In genomic region chrX:150486011-150486410, GRCh38 we compare ENCODE assay signal across 7 cellular contexts.
DNase-seq lines count a peak whose midpoint lies in the region; ATAC-seq, FAIRE-seq and TF ChIP-seq lines count a peak whose summit lies in the region.

No MANE protein-coding gene starts in this region.

- peak; percentile 29 for TF ChIP-seq CTCF in GM10266 (IDR thresholded peaks at IDR 0.05; ENCODE audit: control insufficient read depth, insufficient read depth, low read depth, missing control alignments)
- TF ChIP-seq CTCF in VCaP (conservative IDR thresholded peaks at IDR 0.05), result peak; percentile 79
- peak; percentile 52 for TF ChIP-seq CTCF in HepG2 (CRISPR knock-in tag; IDR thresholded peaks at IDR 0.05)

- no peak overlapping the region for H3K4me3 ChIP-seq in Jurkat, Clone E6-1 (ENCODE audit: low read length)
- no peak overlapping the region for H3K4me3 ChIP-seq in HepG2 (replicated peaks in 1 of 3; ENCODE audit: insufficient read depth in 1 of 3, low read depth in 2 of 3, low read length in 3 of 3)

- no peaks in the 10 kb centered on the region for H3K36me3 ChIP-seq in HepG2 (replicated peaks in 1 of 2; ENCODE audit: control insufficient read depth in 1 of 2, insufficient read depth in 2 of 2, low read length in 2 of 2)

- peak; percentile 77 for ATAC-seq in HepG2
- no peak for ATAC-seq in GM18870 (IDR thresholded peaks at IDR 0.05; ENCODE audit: unreplicated experiment)

- H3K79me2 ChIP-seq in HepG2 (ENCODE audit: insufficient read depth, low read length), result no peaks in the 10 kb centered on the region

- CTCF ChIA-PET in HepG2 (lab: Yijun Ruan, JAX; ENCODE audit: low intra/inter-chr PET ratio, low total read pairs), result interaction anchor here (0.8 kb wide), 1 partner anchor 523 kb away, joined by 4 read pairs; no protein-coding TSS in a partner anchor

- TF ChIP-seq EP300 in HepG2 (IDR thresholded peaks at IDR 0.05; ENCODE audit: low read depth in 2 of 2, low read length in 2 of 2) (no peak), HepG2 (CRISPR knock-in tag; IDR thresholded peaks at IDR 0.05; ENCODE audit: borderline replicate concordance) (no peak)

- H3K27me3 ChIP-seq in HepG2 (ENCODE audit: control insufficient read depth in 1 of 2, insufficient read depth in 2 of 2, low read length in 2 of 2), result no peaks in the 10 kb centered on the region

- H2AFZ ChIP-seq in HepG2 (ENCODE audit: low read length), result no peak overlapping the region

- H3K9ac ChIP-seq in HepG2 (ENCODE audit: insufficient read depth, low read depth, low read length), result no peak overlapping the region

- FAIRE-seq in HepG2 (lab: Jason Lieb, UNC), result peak; percentile 52

- no peak for TF ChIP-seq POLR2A in HepG2 (IDR thresholded peaks at IDR 0.05; ENCODE audit: insufficient read depth in 1 of 2, low read depth in 2 of 2, low read length in 2 of 2)

- BruUV-seq in HepG2 (replicated peaks; lab: Mats Ljungman, UMichigan), result no TSS peak

- in situ Hi-C loops in HepG2 (cut with HindIII; ENCODE audit: extremely low pct_ligation_motif_present, low pct_unique_long_range_greater_than_20kb), result loop anchor here (25.0 kb wide), 1 partner anchor 524 kb away; no protein-coding TSS in a partner anchor

- no peaks in the 10 kb centered on the region for H3K4me1 ChIP-seq in HepG2 (ENCODE audit: insufficient read depth, low read length)

- 43% methylated on average over 1 of the region's 3 CpGs for WGBS in HepG2 (ENCODE audit: low lambda C conversion rate)

- no peaks in the 10 kb centered on the region for H4K20me1 ChIP-seq in HepG2 (ENCODE audit: insufficient read depth, low read length)

- no peak overlapping the region for H3K27ac ChIP-seq in VCaP
- no peak overlapping the region for H3K27ac ChIP-seq in HepG2 (ENCODE audit: extremely low read length, insufficient read depth, low read length)

- POLR2A ChIA-PET in HepG2 (lab: Yijun Ruan, JAX), result no interaction called here

- TF ChIP-seq RAD21 in HepG2 (CRISPR knock-in tag; IDR thresholded peaks at IDR 0.05), result no peak

- H3K4me2 ChIP-seq in HepG2 (ENCODE audit: low read depth, low read length), result no peak overlapping the region

- no peaks in the 10 kb centered on the region for H3K9me3 ChIP-seq in HepG2 (ENCODE audit: low read length)

- DNase-seq in GM10266 (ENCODE audit: extremely low spot score), result no peak
- peak; percentile 32 for DNase-seq in Jurkat, Clone E6-1 (ENCODE audit: low read depth, low spot score)
- peak; percentile 38 for DNase-seq in central memory CD4-positive, alpha-beta T cell
- peak; percentile 20 for DNase-seq in HepG2 (ENCODE audit: low spot score)
- DNase-seq in stimulated activated CD8-positive, alpha-beta memory T cell treated with anti-CD3 and anti-CD28 coated beads, Interleukin-4, amount 100 ng/mL, for 48 hours, result peak; percentile 61

- intact Hi-C loops in HepG2 (cut with micrococcal nuclease; ENCODE audit: unreplicated experiment), result no loop called here

TF ChIP-seq in HepG2, 621 proteins besides CTCF, POLR2A, EP300 and RAD21:
- TF ChIP-seq STAG1 (CRISPR knock-in tag; IDR thresholded peaks at IDR 0.05), result peak; percentile 53
- no peak for TF ChIP-seq PPARG (CRISPR knock-in tag; conservative IDR thresholded peaks at IDR 0.05)
- TF ChIP-seq SMC3 (IDR thresholded peaks at IDR 0.05; ENCODE audit: low read length), result peak; percentile 67; the same call in 1 of the 2 replicates
- TF ChIP-seq JUN (CRISPR knock-in tag; IDR thresholded peaks at IDR 0.05), result no peak
- no peak for TF ChIP-seq NFIB (CRISPR knock-in tag; IDR thresholded peaks at IDR 0.05; ENCODE audit: borderline replicate concordance)
- no peak for TF ChIP-seq ZNF644 (CRISPR knock-in tag; IDR thresholded peaks at IDR 0.05; ENCODE audit: low read depth)

Comparison
In these comparisons a context has a peak if more than half of its experiments do, and no peak if none do; other contexts are left out.
1. CTCF ChIP-seq: peak in every context shown above with its lines; median percentile 79 in VCaP; 52 in HepG2; 29 in GM10266.